Comparison of ENCODE assay signal across 8 cellular contexts in the genomic region with DNA sequence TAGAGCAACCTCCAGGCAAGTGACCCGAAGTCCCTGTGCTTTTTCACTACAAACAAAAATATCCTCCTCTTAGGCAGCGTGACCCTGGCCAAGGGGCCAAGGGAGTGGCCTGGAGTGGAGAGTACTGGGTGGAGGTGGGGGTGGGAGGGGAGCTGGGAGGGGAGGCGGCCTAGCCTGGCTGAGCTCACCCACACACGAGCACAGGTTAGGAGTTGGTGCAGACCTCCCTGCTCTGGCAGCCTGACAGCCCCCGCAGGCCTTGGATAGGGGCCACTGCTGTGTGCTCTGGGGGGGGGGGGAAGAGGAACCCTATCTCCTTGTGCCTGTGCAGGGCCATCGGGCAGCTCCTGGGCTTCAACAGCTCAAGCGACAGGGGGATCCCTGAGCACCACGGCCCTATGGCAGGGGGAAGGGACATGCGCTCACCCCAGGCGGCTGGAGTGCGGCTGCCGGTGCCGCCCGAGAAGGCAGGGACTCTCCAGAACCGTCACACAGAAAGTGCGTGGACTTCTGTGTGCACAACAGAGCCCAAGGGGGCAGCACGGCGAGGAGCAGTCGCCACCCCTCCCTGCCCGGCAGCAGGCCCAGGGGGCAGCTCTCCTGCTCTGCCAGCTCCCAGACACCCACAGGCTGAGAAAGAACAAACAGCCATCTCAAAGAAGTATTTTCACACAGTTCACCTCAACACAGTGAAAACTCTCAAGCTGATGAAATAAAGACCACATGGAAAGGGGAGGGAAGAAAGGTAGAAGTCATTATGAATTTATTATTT. TPM values are rescaled to one million over a fixed set of nuclear protein-coding genes. Genes with fewer than 3 reads are reported as not detected.
DNase-seq lines count a peak whose midpoint lies in the region; ATAC-seq and TF ChIP-seq lines count a peak whose summit lies in the region.

No MANE protein-coding gene starts in this region.

- WGBS in mammary epithelial cell (ENCODE audit: low coverage, missing lambda C conversion rate) = 25% methylated on average over 7 of the region's 20 CpGs

- BruUV-seq in MCF 10A (replicated peaks; lab: Mats Ljungman, UMichigan) = no TSS peak
- no TSS peak for BruUV-seq in mammary epithelial cell (replicated peaks; lab: Mats Ljungman, UMichigan)

- no peak overlapping the region for H2AFZ ChIP-seq in mammary epithelial cell (ENCODE audit: low read depth, low read length)

- intact Hi-C loops in MCF 10A (cut with micrococcal nuclease) = loop anchor here (5.0 to 10.0 kb wide), 3 partner anchors 35 to 207 kb away; partner anchors contain the start of genes DCXR and RAC3
- intact Hi-C loops in mammary epithelial cell (cut with micrococcal nuclease) = no loop called here

- no peak overlapping the region for H3K9ac ChIP-seq in mammary epithelial cell (ENCODE audit: insufficient read depth, low read length)

- no peaks in the 10 kb centered on the region for H3K9me3 Mint-ChIP-seq in MCF 10A (ENCODE audit: unreplicated experiment)

- peaks cover 78% of the 10 kb centered on the region for H3K4me1 ChIP-seq in mammary epithelial cell (ENCODE audit: insufficient read depth, low read length)
- peaks cover 31 to 88% of the 10 kb centered on the region in 2 donors for H3K4me1 ChIP-seq in muscle layer of duodenum (ENCODE audit: control insufficient read depth in 1 of 2, insufficient read depth in 2 of 2, low read length in 2 of 2)

- no peak overlapping the region for H3K27ac ChIP-seq in mammary epithelial cell (ENCODE audit: insufficient read depth, low read depth, low read length)
- H3K27ac ChIP-seq in muscle layer of duodenum (ENCODE audit: low read length) = peak overlapping the region; percentile 16

- H3K27ac Mint-ChIP-seq in MCF 10A (ENCODE audit: low read depth, unreplicated experiment) = peak overlapping the region; percentile 75

- no peaks in the 10 kb centered on the region for H3K9me3 ChIP-seq in mammary epithelial cell (replicated peaks; ENCODE audit: insufficient read depth, low read length)
- no peaks in the 10 kb centered on the region for H3K9me3 ChIP-seq in muscle layer of duodenum (ENCODE audit: control insufficient read depth in 1 of 2, low read length in 2 of 2)

- H3K27me3 Mint-ChIP-seq in MCF 10A (ENCODE audit: insufficient read depth, unreplicated experiment) = no peaks in the 10 kb centered on the region

- peak; percentile 62 for DNase-seq in MCF 10A (ENCODE audit: unreplicated experiment)
- DNase-seq in mammary epithelial cell = no peak
- peak; percentile 76 for DNase-seq in cerebellar cortex (ENCODE audit: low spot score)
- DNase-seq in NK-92 treated with Interleukin-12 subunit alpha and Interleukin-12 subunit beta, amount 100 ng/mL, for 24 hours (lab: John Stamatoyannopoulos, UW) = no peak
- DNase-seq in SW480 (ENCODE audit: low spot score) = no peak
- DNase-seq in NCI-H345 (lab: John Stamatoyannopoulos, UW) = no peak

- ATAC-seq in GM21367 (IDR thresholded peaks at IDR 0.05; ENCODE audit: unreplicated experiment) = no peak

- peaks cover 69% of the 10 kb centered on the region for H3K4me1 Mint-ChIP-seq in MCF 10A (ENCODE audit: insufficient read depth, unreplicated experiment)

- peaks cover 11% of the 10 kb centered on the region for H4K20me1 ChIP-seq in mammary epithelial cell (ENCODE audit: insufficient read depth, low read length)

- in situ Hi-C loops in mammary epithelial cell (cut with MboI; ENCODE audit: low sequenced_read_pairs in 2 of 2) = loop anchor here in 1 of 2 donors (10.0 kb wide), 1 partner anchor 93 kb away; the partner anchor contains the start of gene SECTM1

- H3K27me3 ChIP-seq in mammary epithelial cell (ENCODE audit: insufficient read depth, low read length) (no peaks in the 10 kb centered on the region), muscle layer of duodenum (ENCODE audit: low read depth, low read length) (no peaks in the 10 kb centered on the region)

- TF ChIP-seq CTCF in MCF 10A (IDR thresholded peaks at IDR 0.05; ENCODE audit: unreplicated experiment) = no peak
- TF ChIP-seq CTCF in mammary epithelial cell (conservative IDR thresholded peaks at IDR 0.05 in 1 of 2, IDR thresholded peaks at IDR 0.05 in 1 of 2; ENCODE audit: extremely low read depth in 1 of 2, insufficient read depth in 1 of 2, low read depth in 1 of 2, low read length in 2 of 2) = no peak

- peaks cover 100% of the 10 kb centered on the region for H3K36me3 Mint-ChIP-seq in MCF 10A (ENCODE audit: insufficient read depth, unreplicated experiment)

- dilution Hi-C loops in mammary epithelial cell (cut with HindIII; ENCODE audit: low sequenced_read_pairs) = no loop called here

- peak overlapping the region; percentile 31 for H3K4me3 Mint-ChIP-seq in MCF 10A (ENCODE audit: unreplicated experiment)

- no peak overlapping the region for H3K4me2 ChIP-seq in mammary epithelial cell (ENCODE audit: insufficient read depth, low read depth, low read length)

- POLR2A ChIA-PET in MCF 10A (lab: Yijun Ruan, JAX) = interaction anchor here (0.6 to 6.6 kb wide), 29 partner anchors 8 to 377 kb away, joined by 3 to 66 read pairs (median 5); partner anchors contain the start of genes CD7, CSNK1D, FASN and SECTM1

- peaks cover 18% of the 10 kb centered on the region for H3K36me3 ChIP-seq in mammary epithelial cell (ENCODE audit: insufficient read depth, low read length)
- H3K36me3 ChIP-seq in muscle layer of duodenum (ENCODE audit: control insufficient read depth in 1 of 2, insufficient read depth in 2 of 2, low read length in 2 of 2) = peaks cover 38 to 41% of the 10 kb centered on the region in 2 donors

- CTCF ChIA-PET in MCF 10A (lab: Yijun Ruan, JAX) = no interaction called here
- CTCF ChIA-PET in mammary epithelial cell (lab: Charles Lee; ENCODE audit: low non-redundant PET) = interaction anchor here (0.7 kb wide), 1 partner anchor 36 kb away, joined by 4 read pairs; no protein-coding TSS in a partner anchor

- H3K4me3 ChIP-seq in mammary epithelial cell (replicated peaks in 1 of 3; ENCODE audit: insufficient read depth in 1 of 3, low read depth in 2 of 3, low read length in 3 of 3) = no peak overlapping the region
- H3K4me3 ChIP-seq in muscle layer of duodenum (ENCODE audit: low read depth in 1 of 2, low read length in 2 of 2) = peak overlapping the region in 1 of 2 donors; percentile 9

- H3K79me2 ChIP-seq in mammary epithelial cell (ENCODE audit: insufficient read depth, low read length) = peaks cover 72% of the 10 kb centered on the region

RNA-seq across cellular contexts. Expression of gene SLC16A3, which starts 13.3 kb away (rescaled TPM):
- total RNA-seq in MCF 10A (2022) (268 and 350 TPM in 2 replicates), mammary epithelial cell (100 to 1,000 TPM; 180 to 212 TPM)
- 118 TPM for polyA plus RNA-seq in mammary epithelial cell
- polyA minus RNA-seq in mammary epithelial cell = 42.3 TPM

RNA-seq across cellular contexts. Expression of gene CCDC57, which starts 29.5 kb away (rescaled TPM):
- total RNA-seq in MCF 10A (2022) (86.8 and 87.3 TPM in 2 replicates), mammary epithelial cell (10 to 100 TPM; 24.8 to 52.0 TPM)
- polyA plus RNA-seq in mammary epithelial cell = 14.1 TPM
- polyA minus RNA-seq in mammary epithelial cell = 7.5 TPM

RNA-seq across cellular contexts. Expression of gene CSNK1D, which starts 31.4 kb away (rescaled TPM):
- total RNA-seq in MCF 10A (2022) (191 and 193 TPM in 2 replicates), mammary epithelial cell (100 to 1,000 TPM in 1 of 2 donors, 10 to 100 TPM in 1; 68.7 to 163 TPM)
- polyA plus RNA-seq in mammary epithelial cell = 146 TPM
- 216 TPM for polyA minus RNA-seq in mammary epithelial cell

Comparison
In these comparisons a context has a peak if more than half of its experiments do, and no peak if none do; other contexts are left out.
1. DNase-seq: peak in MCF 10A (single experiment) and cerebellar cortex (single experiment); none in mammary epithelial cell (single experiment), NK-92 treated with Interleukin-12 subunit alpha and Interleukin-12 subunit beta, amount 100 ng/mL, for 24 hours (single experiment), SW480 (single experiment) and NCI-H345 (single experiment).